18 cellular contexts compared by ENCODE assay signal in the genomic region with DNA sequence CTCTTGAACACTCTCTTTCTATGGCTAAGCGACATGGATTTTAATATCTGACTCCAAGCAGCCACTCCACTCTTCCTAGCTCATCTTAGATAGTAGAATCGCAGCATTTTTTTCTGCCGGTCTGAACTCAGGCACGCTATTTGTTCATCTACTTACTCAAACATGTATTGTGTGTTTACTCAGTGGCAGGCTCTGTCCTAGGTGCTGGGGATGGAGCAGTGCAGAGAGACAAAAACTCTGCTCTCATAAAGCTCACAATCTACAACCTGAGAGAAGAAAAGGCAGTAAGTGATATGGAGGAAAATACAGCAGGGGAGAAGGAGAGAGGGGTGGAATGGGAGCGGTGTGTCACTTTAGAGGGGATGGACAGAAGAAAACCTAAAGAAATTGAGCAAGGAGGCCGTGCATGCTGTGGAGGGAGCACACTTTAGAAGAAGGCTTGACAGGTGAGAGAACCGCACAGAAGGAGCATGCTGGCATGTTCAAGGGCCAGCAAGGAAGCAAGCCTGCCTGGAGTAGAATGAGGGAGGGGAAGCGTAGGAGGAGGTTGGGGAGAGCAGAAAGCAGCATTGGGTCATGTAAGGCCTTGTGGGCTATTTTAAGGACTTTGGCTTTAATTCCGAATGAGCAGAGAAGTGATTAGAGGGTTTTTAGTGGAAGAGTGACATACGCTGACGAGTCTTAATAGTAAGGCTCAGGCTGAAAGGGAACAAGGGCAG.
DNase-seq lines count a peak whose midpoint lies in the region; ATAC-seq and TF ChIP-seq lines count a peak whose summit lies in the region.
"Had no signal": no experiment of that assay in that cellular context is flagged by ENCODE, and none has a peak within 500 bp of the region (broad histone marks: within the 10 kb centered on the region; RNA-seq: fewer than 3 reads in every experiment).

No MANE protein-coding gene starts in this region.

- no peak overlapping the region for H3K27ac Mint-ChIP-seq in GM23338
- H3K27ac Mint-ChIP-seq: CD8-positive, alpha-beta memory T cell; natural killer cell treated with Interleukin-12 subunit alpha and Interleukin-12 subunit beta and Interleukin-15 and Interleukin-18, amount 100 ng/mL, for 72 hours had no signal

- H3K79me2 ChIP-seq in GM23338 (replicated peaks; ENCODE audit: insufficient read depth) = no peaks in the 10 kb centered on the region

- H3K27ac ChIP-seq in GM23338 (ENCODE audit: low read depth) (no peak overlapping the region), skeletal muscle tissue (ENCODE audit: low read depth, low read length) (peak overlapping the region; percentile 46)
- H3K27ac ChIP-seq: tibial artery had no signal

- H2AFZ ChIP-seq in GM23338 = no peak overlapping the region

- H3K36me3 Mint-ChIP-seq in GM23338 (ENCODE audit: low read depth) = peaks cover 9% of the 10 kb centered on the region; the same call in 2 of the 3 replicates
- H3K36me3 Mint-ChIP-seq: CD8-positive, alpha-beta memory T cell; natural killer cell treated with Interleukin-12 subunit alpha and Interleukin-12 subunit beta and Interleukin-15 and Interleukin-18, amount 100 ng/mL, for 72 hours had no signal

- peaks cover 4% of the 10 kb centered on the region for H3K4me1 Mint-ChIP-seq in GM23338
- H3K4me1 Mint-ChIP-seq: CD8-positive, alpha-beta memory T cell had no signal

- H3K27me3 ChIP-seq in GM23338 (ENCODE audit: insufficient read depth) (no peaks in the 10 kb centered on the region), skeletal muscle tissue (ENCODE audit: control insufficient read depth in 3 of 3, insufficient read depth in 3 of 3, low read length in 3 of 3) (no peaks in the 10 kb centered on the region)
- H3K27me3 ChIP-seq: ovary, tibial artery had no signal

- no peaks in the 10 kb centered on the region for H4K20me1 ChIP-seq in GM23338 (replicated peaks; ENCODE audit: insufficient read depth)

- intact Hi-C loops in left cardiac atrium (cut with DNase I) (loop anchor here in 1 of 2 donors (10.0 kb wide), 1 partner anchor 67 kb away; no protein-coding TSS in a partner anchor), posterior vena cava (cut with DNase I) (no loop called here)

- no peaks in the 10 kb centered on the region; the same call in 2 of the 3 replicates for H3K9me3 Mint-ChIP-seq in GM23338
- H3K9me3 Mint-ChIP-seq: CD8-positive, alpha-beta memory T cell; natural killer cell treated with Interleukin-12 subunit alpha and Interleukin-12 subunit beta and Interleukin-15 and Interleukin-18, amount 100 ng/mL, for 72 hours had no signal

- H3K4me3 Mint-ChIP-seq in GM23338 = no peak overlapping the region
- H3K4me3 Mint-ChIP-seq: CD8-positive, alpha-beta memory T cell; natural killer cell treated with Interleukin-12 subunit alpha and Interleukin-12 subunit beta and Interleukin-15 and Interleukin-18, amount 100 ng/mL, for 72 hours had no signal

- H3K36me3 ChIP-seq in GM23338 (ENCODE audit: insufficient read depth) = no peaks in the 10 kb centered on the region
- no peaks in the 10 kb centered on the region for H3K36me3 ChIP-seq in skeletal muscle tissue (ENCODE audit: control insufficient read depth in 3 of 3, insufficient read depth in 3 of 3, low read length in 3 of 3)
- H3K36me3 ChIP-seq: ovary, tibial artery had no signal

- TF ChIP-seq CTCF in GM23338 (conservative IDR thresholded peaks at IDR 0.05; ENCODE audit: low read depth in 2 of 2) = no peak

- H3K4me3 ChIP-seq in GM23338 (no peak overlapping the region), skeletal muscle tissue (ENCODE audit: low read length in 3 of 3) (peak overlapping the region in 2 of 3 donors; percentile 27 to 46)
- H3K4me3 ChIP-seq: ovary, tibial artery had no signal

- no peak overlapping the region for H3K4me2 ChIP-seq in GM23338

- no peaks in the 10 kb centered on the region for H3F3A ChIP-seq in GM23338 (replicated peaks; ENCODE audit: low read depth)

- H3K27me3 Mint-ChIP-seq in GM23338 (ENCODE audit: insufficient read depth, low read depth, poor library complexity) = no peaks in the 10 kb centered on the region
- H3K27me3 Mint-ChIP-seq: natural killer cell treated with Interleukin-12 subunit alpha and Interleukin-12 subunit beta and Interleukin-15 and Interleukin-18, amount 100 ng/mL, for 72 hours had no signal

- ATAC-seq in GM23338 = peak; percentile 57
- peak; percentile 81 to 84 for ATAC-seq in left cardiac atrium
- ATAC-seq in HG03342 (IDR thresholded peaks at IDR 0.05; ENCODE audit: unreplicated experiment) = no peak
- ATAC-seq: natural killer cell treated with Interleukin-12 subunit alpha and Interleukin-12 subunit beta and Interleukin-15 and Interleukin-18, amount 100 ng/mL, for 72 hours; stimulated activated naive CD8-positive, alpha-beta T cell treated with anti-CD3 and anti-CD28 coated beads, Interleukin-15, Interleukin-2, amounts not matched to agents 100 U/mL and 50 U/mL, for 24 hours had no signal

- H3K4me1 ChIP-seq in GM23338 (ENCODE audit: insufficient read depth) (peaks cover under 1% of the 10 kb centered on the region; the same call in 1 of the 2 replicates), skeletal muscle tissue (ENCODE audit: control insufficient read depth in 3 of 3, insufficient read depth in 3 of 3, low read length in 3 of 3) (peaks cover 23 to 29% (median 29%) of the 10 kb centered on the region in 3 donors)

- H3K9me3 ChIP-seq in skeletal muscle tissue (ENCODE audit: control insufficient read depth in 3 of 3, low read length in 3 of 3) = no peaks in the 10 kb centered on the region
- H3K9me3 ChIP-seq: ovary, tibial artery had no signal

- H3K9ac ChIP-seq in skeletal muscle tissue (ENCODE audit: low read depth in 1 of 3, low read length in 3 of 3) = peak overlapping the region in 1 of 3 donors; percentile 25

- H3K9me2 ChIP-seq in GM23338 (ENCODE audit: insufficient read depth) = no peaks in the 10 kb centered on the region

- no peak for DNase-seq in GM23338 (ENCODE audit: low spot score)
- DNase-seq in NCI-H82 treated with DMSO at 0.1 percent for 48 hours (lab: John Stamatoyannopoulos, UW; ENCODE audit: unreplicated experiment) = peak; percentile 75
- no peak for DNase-seq in left cardiac atrium
- no peak for DNase-seq in NCI-H226
- DNase-seq in posterior vena cava (ENCODE audit: low spot score) = no peak
- DNase-seq: activated CD4-positive, alpha-beta T cell treated with anti-CD3 and anti-CD28 coated beads, Interleukin-2, amount 50 U/mL, for 4 hours; AML-193; CD8-positive, alpha-beta memory T cell; kidney; NCI-H1092; NCI-H2081 treated with DMSO at 0.1 percent for 48 hours; stimulated activated CD4-positive, alpha-beta T cell treated with anti-CD3 and anti-CD28 coated beads, Interleukin-2, amount 100 ng/mL, for 24 hours; stimulated activated naive CD8-positive, alpha-beta T cell treated with anti-CD3 and anti-CD28 coated beads, Interleukin-15, Interleukin-2, amounts not matched to agents 100 U/mL and 50 U/mL, for 24 hours; tibial artery had no signal

TF ChIP-seq in GM23338, 12 proteins besides CTCF, POLR2A, EP300 and RAD21:
- TF ChIP-seq, protein P1, sequence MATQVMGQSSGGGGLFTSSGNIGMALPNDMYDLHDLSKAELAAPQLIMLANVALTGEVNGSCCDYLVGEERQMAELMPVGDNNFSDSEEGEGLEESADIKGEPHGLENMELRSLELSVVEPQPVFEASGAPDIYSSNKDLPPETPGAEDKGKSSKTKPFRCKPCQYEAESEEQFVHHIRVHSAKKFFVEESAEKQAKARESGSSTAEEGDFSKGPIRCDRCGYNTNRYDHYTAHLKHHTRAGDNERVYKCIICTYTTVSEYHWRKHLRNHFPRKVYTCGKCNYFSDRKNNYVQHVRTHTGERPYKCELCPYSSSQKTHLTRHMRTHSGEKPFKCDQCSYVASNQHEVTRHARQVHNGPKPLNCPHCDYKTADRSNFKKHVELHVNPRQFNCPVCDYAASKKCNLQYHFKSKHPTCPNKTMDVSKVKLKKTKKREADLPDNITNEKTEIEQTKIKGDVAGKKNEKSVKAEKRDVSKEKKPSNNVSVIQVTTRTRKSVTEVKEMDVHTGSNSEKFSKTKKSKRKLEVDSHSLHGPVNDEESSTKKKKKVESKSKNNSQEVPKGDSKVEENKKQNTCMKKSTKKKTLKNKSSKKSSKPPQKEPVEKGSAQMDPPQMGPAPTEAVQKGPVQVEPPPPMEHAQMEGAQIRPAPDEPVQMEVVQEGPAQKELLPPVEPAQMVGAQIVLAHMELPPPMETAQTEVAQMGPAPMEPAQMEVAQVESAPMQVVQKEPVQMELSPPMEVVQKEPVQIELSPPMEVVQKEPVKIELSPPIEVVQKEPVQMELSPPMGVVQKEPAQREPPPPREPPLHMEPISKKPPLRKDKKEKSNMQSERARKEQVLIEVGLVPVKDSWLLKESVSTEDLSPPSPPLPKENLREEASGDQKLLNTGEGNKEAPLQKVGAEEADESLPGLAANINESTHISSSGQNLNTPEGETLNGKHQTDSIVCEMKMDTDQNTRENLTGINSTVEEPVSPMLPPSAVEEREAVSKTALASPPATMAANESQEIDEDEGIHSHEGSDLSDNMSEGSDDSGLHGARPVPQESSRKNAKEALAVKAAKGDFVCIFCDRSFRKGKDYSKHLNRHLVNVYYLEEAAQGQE (IDR thresholded peaks at IDR 0.05; ENCODE audit: unreplicated experiment) = peak; percentile 43
- no peak for TF ChIP-seq POLR2AphosphoS5 (IDR thresholded peaks at IDR 0.05; ENCODE audit: low read depth)
TF ChIP-seq in GM23338: peak in this region for 1.
